Comparison of ENCODE assay signal across 25 cellular contexts in genomic region chr6:13920584-13920983, GRCh38. TPM values are rescaled to one million over a fixed set of nuclear protein-coding genes. Genes with fewer than 3 reads are reported as not detected.
"Had no signal": no experiment of that assay in that cellular context is flagged by ENCODE, and none has a peak within 500 bp of the region (broad histone marks: within the 10 kb centered on the region; RNA-seq: fewer than 3 reads in every experiment).

No MANE protein-coding gene starts in this region.

- H3K27ac Mint-ChIP-seq: activated B cell treated with CpG ODN at 0.5 μM for 24 hours; activated CD4-positive, alpha-beta memory T cell treated with anti-CD3 and anti-CD28 coated beads, Interleukin-2, amount 10 ng/mL, durations not matched to agents 7 days and 5 days; activated CD8-positive, alpha-beta memory T cell treated with anti-CD3 and anti-CD28 coated beads, Interleukin-2, amount 10 ng/mL, durations not matched to agents 7 days and 5 days; activated naive CD4-positive, alpha-beta T cell treated with anti-CD3 and anti-CD28 coated beads, Interleukin-2, amount 10 ng/mL, durations not matched to agents 7 days and 5 days; activated naive CD8-positive, alpha-beta T cell treated with anti-CD3 and anti-CD28 coated beads, Interleukin-2, amount 50 U/mL, for 24 hours; activated T-helper 17 cell treated with anti-CD3 and anti-CD28 coated beads, Interleukin-2, amount 50 U/mL, for 72 hours; mesothelial cell of epicardium; natural killer cell treated with Interleukin-12 subunit alpha and Interleukin-12 subunit beta and Interleukin-15 and Interleukin-18, amount 100 ng/mL, for 72 hours had no signal

- H3K36me3 Mint-ChIP-seq: activated CD8-positive, alpha-beta memory T cell treated with anti-CD3 and anti-CD28 coated beads, Interleukin-2, amount 10 ng/mL, durations not matched to agents 7 days and 5 days; activated naive CD4-positive, alpha-beta T cell treated with anti-CD3 and anti-CD28 coated beads, Interleukin-2, amount 10 ng/mL, durations not matched to agents 7 days and 5 days; mesothelial cell of epicardium; natural killer cell treated with Interleukin-12 subunit alpha and Interleukin-12 subunit beta and Interleukin-15 and Interleukin-18, amount 100 ng/mL, for 72 hours had no signal

- DNase-seq: activated B cell treated with CpG ODN at 0.5 μM for 24 hours; activated CD4-positive, alpha-beta memory T cell treated with anti-CD3 and anti-CD28 coated beads, Interleukin-2, amount 10 ng/mL, durations not matched to agents 7 days and 5 days; activated CD4-positive, alpha-beta T cell treated with anti-CD3 and anti-CD28 coated beads for 48 hours; activated CD8-positive, alpha-beta memory T cell treated with anti-CD3 and anti-CD28 coated beads, Interleukin-2, amount 10 ng/mL, durations not matched to agents 7 days and 5 days; activated naive CD4-positive, alpha-beta T cell treated with anti-CD3 and anti-CD28 coated beads, Interleukin-2, amount 10 ng/mL, durations not matched to agents 7 days and 5 days; activated naive CD8-positive, alpha-beta T cell treated with anti-CD3 and anti-CD28 coated beads, Interleukin-2, amount 50 U/mL, for 24 hours; aorta; brain microvascular endothelial cell; colonic mucosa; gastrocnemius medialis; heart left ventricle; kidney; pancreas; sigmoid colon; stimulated activated CD4-positive, alpha-beta T cell treated with anti-CD3 and anti-CD28 coated beads, Interleukin-12 subunit alpha, Interleukin-12 subunit beta, amount 100 ng/mL, for 4 hours; stimulated activated CD4-positive, alpha-beta T cell treated with anti-CD3 and anti-CD28 coated beads, Interleukin-1b, Interleukin-23, amount 100 ng/mL, for 48 hours; stimulated activated CD8-positive, alpha-beta memory T cell treated with anti-CD3 and anti-CD28 coated beads, Interleukin-4, amount 100 ng/mL, for 48 hours; stimulated activated naive CD4-positive, alpha-beta T cell; upper lobe of right lung had no signal

- H3K4me3 Mint-ChIP-seq: activated B cell treated with CpG ODN at 0.5 μM for 24 hours; activated CD4-positive, alpha-beta memory T cell treated with anti-CD3 and anti-CD28 coated beads, Interleukin-2, amount 10 ng/mL, durations not matched to agents 7 days and 5 days; activated CD8-positive, alpha-beta memory T cell treated with anti-CD3 and anti-CD28 coated beads, Interleukin-2, amount 10 ng/mL, durations not matched to agents 7 days and 5 days; activated naive CD4-positive, alpha-beta T cell treated with anti-CD3 and anti-CD28 coated beads, Interleukin-2, amount 10 ng/mL, durations not matched to agents 7 days and 5 days; activated naive CD8-positive, alpha-beta T cell treated with anti-CD3 and anti-CD28 coated beads, Interleukin-2, amount 50 U/mL, for 24 hours; activated T-helper 17 cell treated with anti-CD3 and anti-CD28 coated beads, Interleukin-2, amount 50 U/mL, for 72 hours; central memory CD8-positive, alpha-beta T cell; mesothelial cell of epicardium; natural killer cell treated with Interleukin-12 subunit alpha and Interleukin-12 subunit beta and Interleukin-15 and Interleukin-18, amount 100 ng/mL, for 72 hours had no signal

- H3K9me3 Mint-ChIP-seq: activated B cell treated with CpG ODN at 0.5 μM for 24 hours; activated CD4-positive, alpha-beta memory T cell treated with anti-CD3 and anti-CD28 coated beads, Interleukin-2, amount 10 ng/mL, durations not matched to agents 7 days and 5 days; activated naive CD4-positive, alpha-beta T cell treated with anti-CD3 and anti-CD28 coated beads, Interleukin-2, amount 10 ng/mL, durations not matched to agents 7 days and 5 days; activated naive CD8-positive, alpha-beta T cell treated with anti-CD3 and anti-CD28 coated beads, Interleukin-2, amount 50 U/mL, for 24 hours; activated T-helper 17 cell treated with anti-CD3 and anti-CD28 coated beads, Interleukin-2, amount 50 U/mL, for 72 hours; central memory CD8-positive, alpha-beta T cell; mesothelial cell of epicardium; natural killer cell treated with Interleukin-12 subunit alpha and Interleukin-12 subunit beta and Interleukin-15 and Interleukin-18, amount 100 ng/mL, for 72 hours had no signal

- H3K36me3 ChIP-seq: brain microvascular endothelial cell, colonic mucosa, gastrocnemius medialis, heart left ventricle, neutrophil, pancreas, sigmoid colon, upper lobe of right lung had no signal

- ATAC-seq: activated CD8-positive, alpha-beta memory T cell treated with anti-CD3 and anti-CD28 coated beads, Interleukin-2, amount 10 ng/mL, durations not matched to agents 7 days and 5 days; activated naive CD8-positive, alpha-beta T cell treated with anti-CD3 and anti-CD28 coated beads, Interleukin-2, amount 50 U/mL, for 24 hours; activated T-helper 17 cell treated with anti-CD3 and anti-CD28 coated beads, Interleukin-2, amount 50 U/mL, for 72 hours; gastrocnemius medialis; heart left ventricle; left lobe of liver; natural killer cell treated with Interleukin-12 subunit alpha and Interleukin-12 subunit beta and Interleukin-15 and Interleukin-18, amount 100 ng/mL, for 72 hours; pancreas; upper lobe of right lung had no signal

- H3K4me3 ChIP-seq: colonic mucosa, gastrocnemius medialis, heart left ventricle, pancreas, sigmoid colon, upper lobe of right lung had no signal

- H3K27me3 ChIP-seq: brain microvascular endothelial cell, pancreas had no signal

- H3K27ac ChIP-seq: brain microvascular endothelial cell, colonic mucosa, gastrocnemius medialis, heart left ventricle, neutrophil, pancreas, sigmoid colon, upper lobe of right lung had no signal

- H3K9me3 ChIP-seq: colonic mucosa, gastrocnemius medialis, heart left ventricle, neutrophil, pancreas, sigmoid colon, upper lobe of right lung had no signal

RNA-seq across cellular contexts. Expression of gene RNF182, which starts 4.2 kb away (rescaled TPM):
- total RNA-seq: activated B cell treated with CpG ODN at 0.5 μM for 24 hours; activated CD4-positive, alpha-beta memory T cell treated with anti-CD3 and anti-CD28 coated beads, Interleukin-2, amount 10 ng/mL, durations not matched to agents 7 days and 5 days; activated CD8-positive, alpha-beta memory T cell treated with anti-CD3 and anti-CD28 coated beads, Interleukin-2, amount 10 ng/mL, durations not matched to agents 7 days and 5 days; activated T-helper 17 cell treated with anti-CD3 and anti-CD28 coated beads, Interleukin-2, amount 50 U/mL, for 72 hours; colonic mucosa; natural killer cell treated with Interleukin-12 subunit alpha and Interleukin-12 subunit beta and Interleukin-15 and Interleukin-18, amount 100 ng/mL, for 72 hours had no signal
